In the genomic region with DNA sequence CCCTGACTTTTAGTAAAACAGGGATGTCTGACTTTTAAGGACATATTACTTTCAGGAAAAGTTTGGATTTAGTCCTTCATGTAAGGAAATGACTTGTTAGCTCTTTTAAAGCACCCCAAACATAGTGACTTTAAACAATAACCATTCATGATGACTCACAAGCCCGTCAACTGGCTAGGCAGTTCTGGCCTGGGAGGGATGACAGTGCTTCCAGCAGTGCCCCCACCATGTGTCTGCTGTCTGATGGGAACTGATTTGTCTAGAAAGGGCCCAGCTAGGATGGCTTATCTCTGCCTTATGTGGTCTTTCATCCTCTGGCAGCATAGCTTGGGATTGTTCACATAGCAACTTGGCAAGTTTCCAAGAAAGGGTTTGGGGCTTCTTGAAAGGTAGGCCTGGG, we compare ENCODE assay signal across 22 cellular contexts.
A peak's percentile ranks its signal among the peaks of the same experiment; 100 is the strongest.
DNase-seq lines count a peak whose midpoint lies in the region; ATAC-seq and TF ChIP-seq lines count a peak whose summit lies in the region.
"Had no signal": no experiment of that assay in that cellular context is flagged by ENCODE, and none has a peak within 500 bp of the region (broad histone marks: within the 10 kb centered on the region; RNA-seq: fewer than 3 reads in every experiment).

No MANE protein-coding gene starts in this region.

- H3K36me3 ChIP-seq in adrenal gland (replicated peaks in 1 of 2), result no peaks in the 10 kb centered on the region
- H3K36me3 ChIP-seq: BLaER1 treated with 17β-estradiol and CSF1 and Interleukin-3, amounts not matched to agents 10 nM and 100 nM; gastrocnemius medialis; SJSA1; upper lobe of right lung had no signal

- H3K9me3 ChIP-seq in adrenal gland (replicated peaks in 1 of 3), result no peaks in the 10 kb centered on the region
- H3K9me3 ChIP-seq: gastrocnemius medialis, SJSA1, upper lobe of right lung had no signal

- H3K36me3 Mint-ChIP-seq in natural killer cell (no peaks in the 10 kb centered on the region), type B pancreatic cell (no peaks in the 10 kb centered on the region)

- no peak overlapping the region for H3K27ac ChIP-seq in adrenal gland
- H3K27ac ChIP-seq: BLaER1 treated with 17β-estradiol and CSF1 and Interleukin-3, amounts not matched to agents 10 nM and 100 nM; gastrocnemius medialis; SJSA1; upper lobe of right lung had no signal

- H3K4me1 ChIP-seq in adrenal gland (replicated peaks in 1 of 2), result no peaks in the 10 kb centered on the region
- H3K4me1 ChIP-seq: BLaER1 treated with 17β-estradiol and CSF1 and Interleukin-3, amounts not matched to agents 10 nM and 100 nM; gastrocnemius medialis had no signal

- WGBS in adrenal gland, 4 donors, result 60 to 72% (median 69%) methylated on average over 1 of the region's 1 CpG

- intact Hi-C loops in natural killer cell (cut with micrococcal nuclease) (no loop called here), adrenal gland (cut with DNase I) (no loop called here)

- TF ChIP-seq POLR2A in adrenal gland (IDR thresholded peaks at IDR 0.05), result no peak

- DNase-seq in DMS53 (lab: John Stamatoyannopoulos, UW) (peak; percentile 9), DMS53 treated with DMSO at 0.1 percent for 48 hours (lab: John Stamatoyannopoulos, UW; ENCODE audit: unreplicated experiment) (no peak), HT1080 (ENCODE audit: low read depth) (peak; percentile 74), T1000 (lab: John Stamatoyannopoulos, UW) (peak; percentile 18), islet precursor cell (peak; percentile 63), natural killer cell (no peak), type B pancreatic cell (ENCODE audit: extremely low spot score, unreplicated experiment) (no peak), adrenal gland (no peak)
- DNase-seq: 8988T; activated CD4-positive, alpha-beta T cell treated with anti-CD3 and anti-CD28 coated beads, Interleukin-2, amount 50 U/mL, for 4 hours; activated gamma-delta T cell; gastrocnemius medialis; mammary epithelial cell; NCI-H1092; NCI-H2171; stimulated activated CD4-positive, alpha-beta T cell treated with anti-CD3 and anti-CD28 coated beads, Interleukin-4, amount 100 ng/mL, for 4 hours; stimulated activated naive CD8-positive, alpha-beta T cell treated with anti-CD3 and anti-CD28 coated beads, Interleukin-15, amount 100 ng/mL, for 72 hours; upper lobe of right lung had no signal

- TF ChIP-seq CTCF in natural killer cell (IDR thresholded peaks at IDR 0.05), result no peak
- no peak for TF ChIP-seq CTCF in type B pancreatic cell (conservative IDR thresholded peaks at IDR 0.05)
- no peak for TF ChIP-seq CTCF in adrenal gland (IDR thresholded peaks at IDR 0.05)

- H3K27me3 ChIP-seq in adrenal gland, result peaks cover 3% of the 10 kb centered on the region
- H3K27me3 ChIP-seq: BLaER1 treated with 17β-estradiol and CSF1 and Interleukin-3, amounts not matched to agents 10 nM and 100 nM; gastrocnemius medialis; SJSA1; upper lobe of right lung had no signal

- no peak overlapping the region for H3K4me3 Mint-ChIP-seq in natural killer cell
- no peak overlapping the region for H3K4me3 Mint-ChIP-seq in type B pancreatic cell
- H3K4me3 Mint-ChIP-seq: stimulated activated naive CD8-positive, alpha-beta T cell treated with anti-CD3 and anti-CD28 coated beads, Interleukin-15, amount 100 ng/mL, for 72 hours had no signal

- H3K27me3 Mint-ChIP-seq in natural killer cell (ENCODE audit: low read depth in 2 of 2), result peaks cover 4 to 7% of the 10 kb centered on the region in 2 donors
- H3K27me3 Mint-ChIP-seq in type B pancreatic cell, result peaks cover 25% of the 10 kb centered on the region
- H3K27me3 Mint-ChIP-seq: stimulated activated naive CD8-positive, alpha-beta T cell treated with anti-CD3 and anti-CD28 coated beads, Interleukin-15, amount 100 ng/mL, for 72 hours had no signal

- ATAC-seq in natural killer cell, result no peak
- ATAC-seq: gastrocnemius medialis; GM12878; Panc1; stimulated activated naive CD8-positive, alpha-beta T cell treated with anti-CD3 and anti-CD28 coated beads, Interleukin-15, amount 100 ng/mL, for 72 hours; upper lobe of right lung had no signal

- H3K27ac Mint-ChIP-seq in natural killer cell, result no peak overlapping the region
- no peak overlapping the region for H3K27ac Mint-ChIP-seq in type B pancreatic cell
- H3K27ac Mint-ChIP-seq: stimulated activated naive CD8-positive, alpha-beta T cell treated with anti-CD3 and anti-CD28 coated beads, Interleukin-15, amount 100 ng/mL, for 72 hours had no signal

- H3K4me1 Mint-ChIP-seq in natural killer cell (no peaks in the 10 kb centered on the region), type B pancreatic cell (ENCODE audit: unreplicated experiment) (no peaks in the 10 kb centered on the region)
- H3K4me1 Mint-ChIP-seq: stimulated activated naive CD8-positive, alpha-beta T cell treated with anti-CD3 and anti-CD28 coated beads, Interleukin-15, amount 100 ng/mL, for 72 hours had no signal

- H3K4me3 ChIP-seq in adrenal gland, result no peak overlapping the region
- H3K4me3 ChIP-seq: BLaER1 treated with 17β-estradiol and CSF1 and Interleukin-3, amounts not matched to agents 10 nM and 100 nM; gastrocnemius medialis; GM12878; SJSA1; upper lobe of right lung had no signal

- peaks cover 0 to 2% of the 10 kb centered on the region in 2 donors for H3K9me3 Mint-ChIP-seq in natural killer cell
- H3K9me3 Mint-ChIP-seq in type B pancreatic cell, result no peaks in the 10 kb centered on the region

Comparison
In these comparisons a context has a peak if more than half of its experiments do, and no peak if none do; other contexts are left out.
1. DNase-seq: peak in DMS53 (single experiment), HT1080 (single experiment), T1000 (single experiment) and islet precursor cell (single experiment); none in DMS53 treated with DMSO at 0.1 percent for 48 hours (single experiment), natural killer cell (single experiment), type B pancreatic cell (single experiment) and adrenal gland (0 of 7).